ENCODE assay signal across 7 cellular contexts in the genomic region with DNA sequence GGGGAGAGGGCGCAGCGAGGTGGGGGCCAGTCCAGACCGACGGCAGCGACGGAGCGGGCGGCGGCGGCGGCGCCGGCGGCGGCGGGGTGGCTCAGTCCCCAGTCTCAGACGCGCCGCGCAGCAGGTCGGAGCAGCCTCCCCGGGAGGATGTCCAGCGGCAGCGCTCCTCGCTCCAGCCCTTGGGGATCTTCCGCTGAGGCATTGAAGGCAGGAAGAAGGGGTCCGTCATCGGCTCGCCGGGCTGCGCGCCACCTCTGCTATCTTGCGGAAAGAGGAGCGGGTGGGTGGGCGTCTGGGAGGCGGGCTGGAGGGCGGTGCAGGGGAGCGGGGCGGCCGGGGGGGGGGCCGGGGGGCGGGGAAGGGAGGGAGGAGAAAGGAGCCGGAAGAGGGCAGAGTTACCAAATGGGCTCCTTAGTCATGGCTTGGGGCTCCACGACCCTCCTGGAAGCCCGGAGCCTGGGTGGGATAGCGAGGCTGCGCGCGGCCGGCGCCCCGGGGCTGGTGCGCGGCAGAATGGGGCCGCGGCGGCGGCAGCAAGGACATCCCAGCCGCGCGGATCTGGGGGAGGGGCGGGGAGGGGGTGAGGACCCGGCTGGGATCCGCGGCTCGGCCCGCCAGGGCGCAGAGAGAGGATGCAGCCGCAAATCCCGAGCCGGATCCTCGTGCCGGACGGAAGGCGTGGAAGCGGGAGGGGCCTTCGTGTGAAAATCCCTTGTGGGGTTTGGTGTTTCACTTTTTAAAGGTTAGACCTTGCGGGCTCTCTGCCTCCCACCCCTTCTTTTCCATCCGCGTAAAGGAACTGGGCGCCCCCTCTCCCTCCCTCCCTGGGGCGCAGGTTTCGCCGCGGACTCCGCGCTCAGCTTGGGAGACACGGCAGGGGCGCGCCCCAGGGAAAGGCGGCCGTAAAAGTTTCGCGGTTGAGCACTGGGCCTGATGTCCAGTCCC. TPM values are rescaled to one million over a fixed set of nuclear protein-coding genes. Genes with fewer than 3 reads are reported as not detected.
DNase-seq lines count a peak whose midpoint lies in the region; ATAC-seq and TF ChIP-seq lines count a peak whose summit lies in the region.

A gene with protein sequence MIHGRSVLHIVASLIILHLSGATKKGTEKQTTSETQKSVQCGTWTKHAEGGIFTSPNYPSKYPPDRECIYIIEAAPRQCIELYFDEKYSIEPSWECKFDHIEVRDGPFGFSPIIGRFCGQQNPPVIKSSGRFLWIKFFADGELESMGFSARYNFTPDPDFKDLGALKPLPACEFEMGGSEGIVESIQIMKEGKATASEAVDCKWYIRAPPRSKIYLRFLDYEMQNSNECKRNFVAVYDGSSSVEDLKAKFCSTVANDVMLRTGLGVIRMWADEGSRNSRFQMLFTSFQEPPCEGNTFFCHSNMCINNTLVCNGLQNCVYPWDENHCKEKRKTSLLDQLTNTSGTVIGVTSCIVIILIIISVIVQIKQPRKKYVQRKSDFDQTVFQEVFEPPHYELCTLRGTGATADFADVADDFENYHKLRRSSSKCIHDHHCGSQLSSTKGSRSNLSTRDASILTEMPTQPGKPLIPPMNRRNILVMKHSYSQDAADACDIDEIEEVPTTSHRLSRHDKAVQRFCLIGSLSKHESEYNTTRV (minus strand): TSS at position 267 of the 945 bp plus-strand sequence. CDS start 696 bp downstream, outside the sequence.

- intact Hi-C loops in adrenal gland (cut with DNase I), result no loop called here

- H3K27ac Mint-ChIP-seq in stimulated activated naive B cell treated with anti-CD40 and anti-IgM and Interleukin-4, amounts not matched to agents 10 μg/mL and 1 μg/mL and 100 μg/mL, for 72 hours, result peak within 1 kb of the TSS; percentile 95

- TF ChIP-seq CTCF in foreskin fibroblast (IDR thresholded peaks at IDR 0.05; ENCODE audit: low read depth, low read length) (no peak), adrenal gland (IDR thresholded peaks at IDR 0.05) (no peak), gastroesophageal sphincter (IDR thresholded peaks at IDR 0.05) (no peak)

- TF ChIP-seq POLR2A in adrenal gland (IDR thresholded peaks at IDR 0.05) (no peak), gastroesophageal sphincter (IDR thresholded peaks at IDR 0.05) (no peak)

- peaks cover 17 to 26% of the 10 kb centered on the region in 2 donors for H3K4me1 Mint-ChIP-seq in stimulated activated naive B cell treated with anti-CD40 and anti-IgM and Interleukin-4, amounts not matched to agents 10 μg/mL and 1 μg/mL and 100 μg/mL, for 72 hours

- no peak for TF ChIP-seq EP300 in gastroesophageal sphincter (IDR thresholded peaks at IDR 0.05)

- H3K27me3 ChIP-seq in adrenal gland (peaks cover 28% of the 10 kb centered on the region), gastroesophageal sphincter (peaks cover 59% of the 10 kb centered on the region)

- DNase-seq in GM19238 (ENCODE audit: insufficient read length, low spot score), result peak; percentile 27
- peak; percentile 27 to 47 for DNase-seq in NCI-H1930 (lab: John Stamatoyannopoulos, UW)
- peak; percentile 37 to 44 for DNase-seq in foreskin fibroblast
- peak; percentile 46 for DNase-seq in stimulated activated naive B cell treated with anti-CD40 and anti-IgM and Interleukin-4, amounts not matched to agents 10 μg/mL and 1 μg/mL and 100 μg/mL, for 72 hours
- DNase-seq in adrenal gland, result no peak
- no peak for DNase-seq in NCI-H2227 treated with DMSO at 0.1 percent for 48 hours (lab: John Stamatoyannopoulos, UW)

- WGBS in adrenal gland, 4 donors, result 0 to 2% (median 1%) methylated on average over 13 to 93 of the region's 94 CpGs
- WGBS in gastroesophageal sphincter (ENCODE audit: low coverage in 1 of 2), 2 donors, result no CpG with 5 or more reads among the region's 94 CpGs

- H3K9me3 Mint-ChIP-seq in stimulated activated naive B cell treated with anti-CD40 and anti-IgM and Interleukin-4, amounts not matched to agents 10 μg/mL and 1 μg/mL and 100 μg/mL, for 72 hours, result peaks cover 0 to 6% of the 10 kb centered on the region in 2 donors

- H3K27me3 Mint-ChIP-seq in stimulated activated naive B cell treated with anti-CD40 and anti-IgM and Interleukin-4, amounts not matched to agents 10 μg/mL and 1 μg/mL and 100 μg/mL, for 72 hours, result peaks cover 12 to 21% of the 10 kb centered on the region in 2 donors

- H3K36me3 Mint-ChIP-seq in stimulated activated naive B cell treated with anti-CD40 and anti-IgM and Interleukin-4, amounts not matched to agents 10 μg/mL and 1 μg/mL and 100 μg/mL, for 72 hours, result peaks cover 22 to 29% of the 10 kb centered on the region in 2 donors

- H3K4me3 Mint-ChIP-seq in stimulated activated naive B cell treated with anti-CD40 and anti-IgM and Interleukin-4, amounts not matched to agents 10 μg/mL and 1 μg/mL and 100 μg/mL, for 72 hours, result peak within 1 kb of the TSS; percentile 85 to 87

- H3K36me3 ChIP-seq in adrenal gland (replicated peaks in 1 of 2) (no peaks in the 10 kb centered on the region), gastroesophageal sphincter (no peaks in the 10 kb centered on the region)

- no peaks in the 10 kb centered on the region for H3K9me3 ChIP-seq in adrenal gland (replicated peaks in 1 of 3)
- H3K9me3 ChIP-seq in gastroesophageal sphincter, result no peaks in the 10 kb centered on the region

- H3K4me3 ChIP-seq in foreskin fibroblast (ENCODE audit: low read depth in 1 of 2, low read length in 2 of 2) (peak within 1 kb of the TSS; percentile 42 to 46), adrenal gland (no peak within 1 kb of the TSS), gastroesophageal sphincter (peak within 1 kb of the TSS in 1 of 2 donors; percentile 37)

- H3K27ac ChIP-seq in adrenal gland, result no peak within 1 kb of the TSS
- no peak within 1 kb of the TSS for H3K27ac ChIP-seq in gastroesophageal sphincter

- H3K4me1 ChIP-seq in adrenal gland (replicated peaks in 1 of 2), result no peaks in the 10 kb centered on the region
- peaks cover 0 to 28% (median 3%) of the 10 kb centered on the region in 3 donors for H3K4me1 ChIP-seq in gastroesophageal sphincter

- ATAC-seq in stimulated activated naive B cell treated with anti-CD40 and anti-IgM and Interleukin-4, amounts not matched to agents 10 μg/mL and 1 μg/mL and 100 μg/mL, for 72 hours (replicated peaks), result peak; percentile 44 to 51
- ATAC-seq in gastroesophageal sphincter, result no peak

RNA-seq across cellular contexts. Expression of the gene that starts here (rescaled TPM):
- total RNA-seq in adrenal gland, result under 1 TPM in 1 of 8 donors, not detected in 7; 0.14 TPM
- polyA plus RNA-seq in adrenal gland, result under 1 TPM in 1 of 3 donors, not detected in 2; 0.10 TPM
- total RNA-seq in gastroesophageal sphincter, result under 1 TPM in 1 of 4 donors, not detected in 3; 0.23 TPM

Comparison
In these comparisons a context has a peak if more than half of its experiments do, and no peak if none do; other contexts are left out.
1. DNase-seq: peak in GM19238 (single experiment), NCI-H1930 (2 of 2), foreskin fibroblast (2 of 2) and stimulated activated naive B cell treated with anti-CD40 and anti-IgM and Interleukin-4, amounts not matched to agents 10 μg/mL and 1 μg/mL and 100 μg/mL, for 72 hours (single experiment); none in adrenal gland (0 of 7) and NCI-H2227 treated with DMSO at 0.1 percent for 48 hours (single experiment).
2. H3K4me3 ChIP-seq: peak in foreskin fibroblast (2 of 2); none in adrenal gland (0 of 4).